ENCODE assay signal across 24 cellular contexts in genomic region chr17:37729905-37730304, GRCh38. TPM values are rescaled to one million over a fixed set of nuclear protein-coding genes. Genes with fewer than 3 reads are reported as not detected.
DNase-seq lines count a peak whose midpoint lies in the region; ATAC-seq and TF ChIP-seq lines count a peak whose summit lies in the region.
"Had no signal": no experiment of that assay in that cellular context is flagged by ENCODE, and none has a peak within 500 bp of the region (broad histone marks: within the 10 kb centered on the region; RNA-seq: fewer than 3 reads in every experiment).

No MANE protein-coding gene starts in this region.

- H3K9me3 ChIP-seq in SJSA1 (replicated peaks) (no peaks in the 10 kb centered on the region), neural progenitor cell (ENCODE audit: low read depth) (no peaks in the 10 kb centered on the region)
- H3K9me3 ChIP-seq: BLaER1 treated with 17β-estradiol and CSF1 and Interleukin-3, amounts not matched to agents 10 nM and 100 nM had no signal

- H3K27ac ChIP-seq in GM23338 (ENCODE audit: low read depth): no peak overlapping the region
- H3K27ac ChIP-seq in SJSA1: peak overlapping the region; percentile 65
- no peak overlapping the region for H3K27ac ChIP-seq in neural progenitor cell
- H3K27ac ChIP-seq: BLaER1 treated with 17β-estradiol and CSF1 and Interleukin-3, amounts not matched to agents 10 nM and 100 nM; SK-N-MC had no signal

- no peak overlapping the region for H3K9ac ChIP-seq in neural progenitor cell
- H3K9ac ChIP-seq: BLaER1 treated with 17β-estradiol and CSF1 and Interleukin-3, amounts not matched to agents 10 nM and 100 nM had no signal

- H3K4me2 ChIP-seq in GM23338 (no peak overlapping the region), neural progenitor cell (peak overlapping the region; percentile 55)
- H3K4me2 ChIP-seq: BLaER1 treated with 17β-estradiol and CSF1 and Interleukin-3, amounts not matched to agents 10 nM and 100 nM had no signal

- no peak for DNase-seq in GM23338 (ENCODE audit: low spot score)
- no peak for DNase-seq in SJSA1 (ENCODE audit: low read depth in 1 of 2, low spot score in 2 of 2)
- DNase-seq in iPS-NIHi11 (ENCODE audit: low spot score): peak; percentile 67
- peak; percentile 91 for DNase-seq in neural progenitor cell (ENCODE audit: low spot score)
- no peak for DNase-seq in natural killer cell treated with Interleukin-12 subunit alpha and Interleukin-12 subunit beta and Interleukin-15 and Interleukin-18, amount 100 ng/mL, for 72 hours (ENCODE audit: low spot score)
- no peak for DNase-seq in GM20000 (ENCODE audit: low spot score)
- DNase-seq in HuH-7 (ENCODE audit: low spot score): no peak
- DNase-seq: CD8-positive, alpha-beta T cell; DMS53; HFFc6; NCI-H1092 treated with DMSO at 0.1 percent for 48 hours; NCI-H1694; NCI-H2081 treated with DMSO at 0.1 percent for 48 hours; NCI-H510A; NCI-H748 treated with DMSO at 0.1 percent for 48 hours; NK-92 treated with Interleukin-12 subunit alpha and Interleukin-12 subunit beta, amount 100 ng/mL, for 24 hours had no signal

- no peaks in the 10 kb centered on the region for H4K20me1 ChIP-seq in GM23338 (replicated peaks; ENCODE audit: insufficient read depth)
- peaks cover 29% of the 10 kb centered on the region for H4K20me1 ChIP-seq in neural progenitor cell (ENCODE audit: low read depth)
- H4K20me1 ChIP-seq: BLaER1 treated with 17β-estradiol and CSF1 and Interleukin-3, amounts not matched to agents 10 nM and 100 nM had no signal

- H3K36me3 ChIP-seq in GM23338 (ENCODE audit: insufficient read depth) (no peaks in the 10 kb centered on the region), SJSA1 (no peaks in the 10 kb centered on the region), neural progenitor cell (no peaks in the 10 kb centered on the region)
- H3K36me3 ChIP-seq: BLaER1 treated with 17β-estradiol and CSF1 and Interleukin-3, amounts not matched to agents 10 nM and 100 nM had no signal

- peaks cover 7% of the 10 kb centered on the region; the same call in 1 of the 2 replicates for H3K27me3 ChIP-seq in GM23338 (ENCODE audit: insufficient read depth)
- H3K27me3 ChIP-seq in SJSA1 (replicated peaks): no peaks in the 10 kb centered on the region
- peaks cover 50% of the 10 kb centered on the region for H3K27me3 ChIP-seq in neural progenitor cell

- H3K4me3 ChIP-seq in GM23338 (no peak overlapping the region), SJSA1 (no peak overlapping the region), neural progenitor cell (no peak overlapping the region)
- H3K4me3 ChIP-seq: BLaER1 treated with 17β-estradiol and CSF1 and Interleukin-3, amounts not matched to agents 10 nM and 100 nM; K562; SK-N-MC had no signal

- H3K36me3 Mint-ChIP-seq in GM23338 (ENCODE audit: low read depth) (no peaks in the 10 kb centered on the region), neural progenitor cell (no peaks in the 10 kb centered on the region)
- H3K36me3 Mint-ChIP-seq in natural killer cell treated with Interleukin-12 subunit alpha and Interleukin-12 subunit beta and Interleukin-15 and Interleukin-18, amount 100 ng/mL, for 72 hours: no peaks in the 10 kb centered on the region
- H3K36me3 Mint-ChIP-seq: CD8-positive, alpha-beta T cell had no signal

- H3K27me3 Mint-ChIP-seq in GM23338 (ENCODE audit: insufficient read depth, low read depth, poor library complexity) (peaks cover 16% of the 10 kb centered on the region), neural progenitor cell (ENCODE audit: insufficient read depth, low read depth) (peaks cover 21% of the 10 kb centered on the region)
- H3K27me3 Mint-ChIP-seq in natural killer cell treated with Interleukin-12 subunit alpha and Interleukin-12 subunit beta and Interleukin-15 and Interleukin-18, amount 100 ng/mL, for 72 hours: peaks cover 0 to 9% of the 10 kb centered on the region in 2 donors

- H3K79me2 ChIP-seq in GM23338 (replicated peaks; ENCODE audit: insufficient read depth) (no peaks in the 10 kb centered on the region), neural progenitor cell (ENCODE audit: low read depth) (no peaks in the 10 kb centered on the region)

- H2AFZ ChIP-seq in GM23338 (no peak overlapping the region), neural progenitor cell (replicated peaks) (no peak overlapping the region)

- H3K4me1 ChIP-seq in GM23338 (ENCODE audit: insufficient read depth): no peaks in the 10 kb centered on the region
- H3K4me1 ChIP-seq in SJSA1 (replicated peaks): peaks cover 38% of the 10 kb centered on the region
- peaks cover 37% of the 10 kb centered on the region for H3K4me1 ChIP-seq in neural progenitor cell

- H3K4me3 Mint-ChIP-seq in GM23338 (no peak overlapping the region), neural progenitor cell (no peak overlapping the region)
- no peak overlapping the region for H3K4me3 Mint-ChIP-seq in natural killer cell treated with Interleukin-12 subunit alpha and Interleukin-12 subunit beta and Interleukin-15 and Interleukin-18, amount 100 ng/mL, for 72 hours
- H3K4me3 Mint-ChIP-seq: CD8-positive, alpha-beta T cell; HFFc6 had no signal

- H3F3A ChIP-seq in GM23338 (replicated peaks; ENCODE audit: low read depth) (no peaks in the 10 kb centered on the region), neural progenitor cell (ENCODE audit: low read depth) (peaks cover 35% of the 10 kb centered on the region)

- no peak overlapping the region for H3K27ac Mint-ChIP-seq in GM23338
- no peak overlapping the region for H3K27ac Mint-ChIP-seq in neural progenitor cell
- no peak overlapping the region for H3K27ac Mint-ChIP-seq in natural killer cell treated with Interleukin-12 subunit alpha and Interleukin-12 subunit beta and Interleukin-15 and Interleukin-18, amount 100 ng/mL, for 72 hours
- H3K27ac Mint-ChIP-seq: CD8-positive, alpha-beta T cell; HFFc6 had no signal

- TF ChIP-seq CTCF in GM23338 (conservative IDR thresholded peaks at IDR 0.05; ENCODE audit: low read depth in 2 of 2) (no peak), neural progenitor cell (IDR thresholded peaks at IDR 0.05) (no peak), GM20000 (IDR thresholded peaks at IDR 0.05; ENCODE audit: extremely low read depth, missing control alignments) (no peak)

- no peaks in the 10 kb centered on the region for H3K9me2 ChIP-seq in GM23338 (ENCODE audit: insufficient read depth)

- no peaks in the 10 kb centered on the region; the same call in 2 of the 3 replicates for H3K9me3 Mint-ChIP-seq in GM23338
- H3K9me3 Mint-ChIP-seq in neural progenitor cell: no peaks in the 10 kb centered on the region
- H3K9me3 Mint-ChIP-seq in natural killer cell treated with Interleukin-12 subunit alpha and Interleukin-12 subunit beta and Interleukin-15 and Interleukin-18, amount 100 ng/mL, for 72 hours: no peaks in the 10 kb centered on the region
- H3K9me3 Mint-ChIP-seq: CD8-positive, alpha-beta T cell; HFFc6 had no signal

- H3K4me1 Mint-ChIP-seq in GM23338: peaks cover 10% of the 10 kb centered on the region; the same call in 2 of the 3 replicates
- peaks cover 47% of the 10 kb centered on the region for H3K4me1 Mint-ChIP-seq in neural progenitor cell
- no peaks in the 10 kb centered on the region for H3K4me1 Mint-ChIP-seq in natural killer cell treated with Interleukin-12 subunit alpha and Interleukin-12 subunit beta and Interleukin-15 and Interleukin-18, amount 100 ng/mL, for 72 hours (ENCODE audit: low read depth in 2 of 2)

- ATAC-seq in GM23338 (peak; percentile 74), HG02588 (IDR thresholded peaks at IDR 0.05; ENCODE audit: unreplicated experiment) (no peak)
- no peak for ATAC-seq in natural killer cell treated with Interleukin-12 subunit alpha and Interleukin-12 subunit beta and Interleukin-15 and Interleukin-18, amount 100 ng/mL, for 72 hours
- ATAC-seq: CD8-positive, alpha-beta T cell; K562; Right ventricle myocardium inferior had no signal

TF ChIP-seq in GM23338, 12 proteins besides CTCF, POLR2A, EP300 and RAD21 (continues in another document):
- TF ChIP-seq EZH2 (IDR thresholded peaks at IDR 0.05; ENCODE audit: low read depth, unreplicated experiment) (no peak), ETS1 (IDR thresholded peaks at IDR 0.05) (no peak)

RNA-seq across cellular contexts. Expression of gene HNF1B, which starts 15.0 kb away (rescaled TPM):
- 0.04 and 0.07 TPM in 2 replicates for total RNA-seq in GM23338 (2014; rRNA removed; shearing (Covaris generic))
- polyA plus RNA-seq in GM23338 (2016; fragmentation: Nextera tagmentation; extraction: Ambion mirVana): 0.19 TPM in 1 of 2 replicates, not detected in the other
- total RNA-seq in SJSA1 (2014; rRNA removed; shearing (Covaris generic)): not detected in 2 replicates
- 0.15 TPM in 1 of 2 replicates, not detected in the other for total RNA-seq in neural progenitor cell (ENCODE audit: low replicate concordance)
- total RNA-seq in natural killer cell treated with Interleukin-12 subunit alpha and Interleukin-12 subunit beta and Interleukin-15 and Interleukin-18, amount 100 ng/mL, for 72 hours: under 1 TPM in 1 of 2 donors, not detected in 1; 0.19 TPM
- total RNA-seq: A673; CD8-positive, alpha-beta T cell; H4; HFFc6; K562; OCI-LY7; Right ventricle myocardium inferior had no signal
- polyA plus RNA-seq: K562 had no signal

Comparison
In these comparisons a context has a peak if more than half of its experiments do, and no peak if none do; other contexts are left out.
1. DNase-seq: peak in iPS-NIHi11 (single experiment) and neural progenitor cell (single experiment); none in GM23338 (single experiment), SJSA1 (0 of 2), natural killer cell treated with Interleukin-12 subunit alpha and Interleukin-12 subunit beta and Interleukin-15 and Interleukin-18, amount 100 ng/mL, for 72 hours (single experiment), GM20000 (single experiment) and HuH-7 (single experiment).